ENCODE assay signal across 20 cellular contexts in the genomic region with DNA sequence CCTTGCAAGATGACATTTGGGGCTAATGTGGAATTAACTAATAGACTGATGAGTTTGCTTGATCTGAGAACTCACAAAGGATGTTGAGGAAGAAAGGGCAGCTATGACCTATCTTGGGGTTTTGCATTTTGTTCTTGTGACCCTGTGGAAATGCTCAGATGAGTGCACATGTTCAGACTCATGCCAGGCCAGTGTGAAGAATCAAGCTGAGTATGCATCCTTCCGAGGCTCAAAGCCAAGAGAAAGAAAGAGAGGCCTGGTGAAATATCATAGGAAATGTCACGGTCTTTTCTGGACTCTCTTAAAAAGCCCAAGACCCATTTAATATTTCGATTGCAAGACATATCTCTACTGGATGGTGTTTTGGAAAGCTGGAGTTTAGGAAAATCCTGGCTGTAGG.
A peak's percentile ranks its signal among the peaks of the same experiment; 100 is the strongest.
DNase-seq lines count a peak whose midpoint lies in the region; ATAC-seq and TF ChIP-seq lines count a peak whose summit lies in the region.
"Had no signal": no experiment of that assay in that cellular context is flagged by ENCODE, and none has a peak within 500 bp of the region (broad histone marks: within the 10 kb centered on the region; RNA-seq: fewer than 3 reads in every experiment).

No MANE protein-coding gene starts in this region.

- no peak overlapping the region for H3K4me3 ChIP-seq in heart left ventricle
- no peak overlapping the region for H3K4me3 ChIP-seq in fibroblast of the aortic adventitia (ENCODE audit: low read depth, low read length)
- no peak overlapping the region for H3K4me3 ChIP-seq in tibial artery

- WGBS in heart left ventricle, 4 donors: 44 to 57% (median 50%) methylated on average over 3 of the region's 3 CpGs

- H3K4me1 Mint-ChIP-seq in endothelial cell (ENCODE audit: unreplicated experiment): peaks cover 12% of the 10 kb centered on the region
- H3K4me1 Mint-ChIP-seq: CD8-positive, alpha-beta memory T cell had no signal

- H3K27me3 Mint-ChIP-seq in endothelial cell (ENCODE audit: unreplicated experiment): no peaks in the 10 kb centered on the region

- no peaks in the 10 kb centered on the region for H3K36me3 Mint-ChIP-seq in endothelial cell (ENCODE audit: low read depth, unreplicated experiment)
- H3K36me3 Mint-ChIP-seq: CD8-positive, alpha-beta memory T cell had no signal

- H3K9me3 ChIP-seq in heart left ventricle (no peaks in the 10 kb centered on the region), tibial artery (no peaks in the 10 kb centered on the region)

- no peak for TF ChIP-seq CTCF in heart left ventricle (IDR thresholded peaks at IDR 0.05)
- no peak for TF ChIP-seq CTCF in fibroblast of the aortic adventitia (IDR thresholded peaks at IDR 0.05; ENCODE audit: insufficient read depth, low read length)
- TF ChIP-seq CTCF in tibial artery (IDR thresholded peaks at IDR 0.05): no peak
- no peak for TF ChIP-seq CTCF in endothelial cell (IDR thresholded peaks at IDR 0.05; ENCODE audit: unreplicated experiment)

- intact Hi-C loops in heart left ventricle (cut with DNase I) (loop anchor here in 1 of 10 donors (5.0 kb wide), 2 partner anchors 72 to 88 kb away; no protein-coding TSS in a partner anchor), Right ventricle myocardium inferior (cut with DNase I) (no loop called here), tibial artery (cut with DNase I; ENCODE audit: low total_unique reads) (no loop called here)

- no peak overlapping the region for H3K27ac Mint-ChIP-seq in endothelial cell (ENCODE audit: unreplicated experiment)
- H3K27ac Mint-ChIP-seq: CD8-positive, alpha-beta memory T cell had no signal

- H3K4me3 Mint-ChIP-seq in endothelial cell (ENCODE audit: unreplicated experiment): no peak overlapping the region
- H3K4me3 Mint-ChIP-seq: CD8-positive, alpha-beta memory T cell had no signal

- peaks cover 4 to 92% (median 58%) of the 10 kb centered on the region in 12 donors for H3K4me1 ChIP-seq in heart left ventricle
- H3K4me1 ChIP-seq in tibial artery: peaks cover 0 to 89% (median 55%) of the 10 kb centered on the region in 4 donors

- no peaks in the 10 kb centered on the region for H3K9me3 Mint-ChIP-seq in endothelial cell (ENCODE audit: unreplicated experiment)
- H3K9me3 Mint-ChIP-seq: CD8-positive, alpha-beta memory T cell had no signal

- H3K27me3 ChIP-seq in heart left ventricle (no peaks in the 10 kb centered on the region), tibial artery (no peaks in the 10 kb centered on the region)

- H3K27ac ChIP-seq in heart left ventricle (peak overlapping the region in 8 of 12 donors; percentile 25 to 76 (median 60)), tibial artery (peak overlapping the region; percentile 23 to 41)
- H3K27ac ChIP-seq: 22Rv1, C4-2B had no signal

- ATAC-seq in heart left ventricle (no peak), Right ventricle myocardium inferior (no peak), GM19463 (IDR thresholded peaks at IDR 0.05; ENCODE audit: unreplicated experiment) (no peak)

- DNase-seq in heart left ventricle: no peak
- no peak for DNase-seq in Right ventricle myocardium inferior (ENCODE audit: missing footprints)
- peak; percentile 38 for DNase-seq in cerebellum (ENCODE audit: low spot score)
- DNase-seq in fibroblast of the aortic adventitia (ENCODE audit: low read depth): peak; percentile 63
- DNase-seq in tibial artery: no peak
- no peak for DNase-seq in stimulated activated CD4-positive, alpha-beta T cell treated with anti-CD3 and anti-CD28 coated beads, Interleukin-4, amount 100 ng/mL, for 4 hours
- no peak for DNase-seq in endothelial cell (ENCODE audit: low spot score)
- DNase-seq: CD8-positive, alpha-beta memory T cell; GDM1; H7; Kasumi-1; NCI-H1694; NCI-H2081; NCI-H446; NCI-H526; OCI-M1; Right ventricle myocardium superior had no signal

- TF ChIP-seq POLR2A in heart left ventricle (IDR thresholded peaks at IDR 0.05): no peak

- H3K36me3 ChIP-seq in heart left ventricle: peaks cover 0 to 3% (median 0%) of the 10 kb centered on the region in 9 donors
- no peaks in the 10 kb centered on the region for H3K36me3 ChIP-seq in tibial artery

Comparison
In these comparisons a context has a peak if more than half of its experiments do, and no peak if none do; other contexts are left out.
1. DNase-seq: peak in cerebellum (single experiment) and fibroblast of the aortic adventitia (single experiment); none in heart left ventricle (0 of 5), Right ventricle myocardium inferior (single experiment), tibial artery (0 of 2), stimulated activated CD4-positive, alpha-beta T cell treated with anti-CD3 and anti-CD28 coated beads, Interleukin-4, amount 100 ng/mL, for 4 hours (0 of 2) and endothelial cell (single experiment).